Comparison of ENCODE assay signal across 13 cellular contexts in the genomic region with DNA sequence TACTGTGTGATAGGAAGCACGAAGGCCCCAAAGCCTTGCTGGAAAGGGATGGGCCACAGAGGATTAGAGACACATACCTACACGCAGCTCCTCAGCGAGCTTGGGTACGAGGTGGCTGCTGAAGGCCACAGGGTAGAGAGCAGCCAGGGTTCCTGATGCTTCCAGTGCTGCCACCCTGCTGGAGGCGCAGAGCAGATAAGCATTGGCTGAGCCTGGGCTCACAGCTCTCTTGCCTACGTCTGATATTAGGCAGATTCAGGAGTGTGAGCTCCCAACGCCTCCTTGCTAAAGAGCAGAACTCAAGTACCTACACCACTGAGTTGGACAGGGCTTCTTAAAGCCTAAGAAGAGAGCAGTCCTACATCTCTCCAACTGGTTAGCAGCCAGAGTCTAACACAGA.
"Had no signal": no experiment of that assay in that cellular context is flagged by ENCODE, and none has a peak within 500 bp of the region (broad histone marks: within the 10 kb centered on the region; RNA-seq: fewer than 3 reads in every experiment).

No MANE protein-coding gene starts in this region.

- H3K27ac ChIP-seq: ascending aorta, left lung, sigmoid colon, tibial artery had no signal

- H3K9me3 ChIP-seq: ascending aorta, left lung, sigmoid colon, tibial artery had no signal

- FAIRE-seq: islet of Langerhans, TTC549 had no signal

- H3K4me1 ChIP-seq: ascending aorta, sigmoid colon, tibial artery had no signal

- H3K27ac Mint-ChIP-seq: activated CD8-positive, alpha-beta T cell treated with anti-CD3 and anti-CD28 coated beads for 36 hours had no signal

- H3K27me3 ChIP-seq: ascending aorta, left lung, sigmoid colon, tibial artery had no signal

- ATAC-seq: activated CD8-positive, alpha-beta T cell treated with anti-CD3 and anti-CD28 coated beads for 36 hours; left lung; WTC11 had no signal

- H3K9me3 Mint-ChIP-seq: activated CD8-positive, alpha-beta T cell treated with anti-CD3 and anti-CD28 coated beads for 36 hours; neural crest cell; WTC11 had no signal

- H3K4me1 Mint-ChIP-seq: neural crest cell, WTC11 had no signal

- DNase-seq: activated CD4-positive, alpha-beta T cell treated with anti-CD3 and anti-CD28 coated beads for 4 hours; activated CD8-positive, alpha-beta memory T cell treated with anti-CD3 and anti-CD28 coated beads, Interleukin-2, amount 50 U/mL, for 4 hours; activated CD8-positive, alpha-beta T cell treated with anti-CD3 and anti-CD28 coated beads for 36 hours; activated gamma-delta T cell treated with Interleukin-2 at 50 U/mL for 16 hours; left lung; sigmoid colon; stimulated activated CD4-positive, alpha-beta T cell treated with anti-CD3 and anti-CD28 coated beads, Interleukin-1b, Interleukin-23, amount 100 ng/mL, for 48 hours; tibial artery had no signal

- H3K4me3 ChIP-seq: ascending aorta, left lung, sigmoid colon, tibial artery had no signal

- H3K4me3 Mint-ChIP-seq: activated CD8-positive, alpha-beta T cell treated with anti-CD3 and anti-CD28 coated beads for 36 hours; neural crest cell; WTC11 had no signal

- H3K27me3 Mint-ChIP-seq: activated CD8-positive, alpha-beta T cell treated with anti-CD3 and anti-CD28 coated beads for 36 hours had no signal
